ENCODE assay signal across 8 cellular contexts in genomic region chr14:23034498-23035302, GRCh38. TPM values are rescaled to one million over a fixed set of nuclear protein-coding genes. Genes with fewer than 3 reads are reported as not detected.
A peak's percentile ranks its signal among the peaks of the same experiment; 100 is the strongest.
DNase-seq lines count a peak whose midpoint lies in the region; ATAC-seq, FAIRE-seq and TF ChIP-seq lines count a peak whose summit lies in the region.

Gene PSMB5 (minus strand): TSS chr14:23034900. CDS start chr14:23034881, 19 bp downstream.

- 0 to 1% methylated on average over 30 to 35 of the region's 36 CpGs for WGBS in lower leg skin, 2 donors

- FAIRE-seq in A204.1 (lab: Jason Lieb, UNC): peak; percentile 83

- DNase-seq in activated CD4-positive, CD25-positive, alpha-beta regulatory T cell treated with anti-CD3 and anti-CD28 coated beads, Interleukin-2, amount 50 U/mL, for 72 hours: peak; percentile 78
- peak; percentile 91 to 96 for DNase-seq in lower leg skin (ENCODE audit: low spot score in 2 of 2)
- peak; percentile 71 to 86 (median 84) for DNase-seq in stimulated activated CD4-positive, alpha-beta T cell treated with anti-CD3 and anti-CD28 coated beads, TNF-alpha, amount 100 ng/mL, for 24 hours (ENCODE audit: low read depth in 3 of 3)
- DNase-seq in nucleus accumbens (lab: John Stamatoyannopoulos, UW): no peak

- no peak for TF ChIP-seq CTCF in lower leg skin (IDR thresholded peaks at IDR 0.05)

- peak; percentile 94 for ATAC-seq in HG03439 (IDR thresholded peaks at IDR 0.05; ENCODE audit: unreplicated experiment)

- H3K4me1 Mint-ChIP-seq in dendritic cell treated with granulocyte-macrophage colony-stimulating factor and Interleukin-4, amounts not matched to agents 40 ng/mL and 50 ng/mL, for 4 days (ENCODE audit: low read depth): peaks cover 25% of the 10 kb centered on the region

- H3K27ac Mint-ChIP-seq in dendritic cell treated with granulocyte-macrophage colony-stimulating factor and Interleukin-4, amounts not matched to agents 40 ng/mL and 50 ng/mL, for 4 days: peak within 1 kb of the TSS; percentile 95

- H3K27me3 Mint-ChIP-seq in dendritic cell treated with granulocyte-macrophage colony-stimulating factor and Interleukin-4, amounts not matched to agents 40 ng/mL and 50 ng/mL, for 4 days: no peaks in the 10 kb centered on the region

- H3K9me3 Mint-ChIP-seq in dendritic cell treated with granulocyte-macrophage colony-stimulating factor and Interleukin-4, amounts not matched to agents 40 ng/mL and 50 ng/mL, for 4 days: no peaks in the 10 kb centered on the region

- H3K36me3 Mint-ChIP-seq in dendritic cell treated with granulocyte-macrophage colony-stimulating factor and Interleukin-4, amounts not matched to agents 40 ng/mL and 50 ng/mL, for 4 days (ENCODE audit: low read depth): peaks cover 50% of the 10 kb centered on the region

- intact Hi-C loops in dendritic cell treated with granulocyte-macrophage colony-stimulating factor and Interleukin-4, amounts not matched to agents 40 ng/mL and 50 ng/mL, for 4 days (cut with micrococcal nuclease): loop anchor here (1.0 kb wide), 1 partner anchor 27 kb away; no protein-coding TSS in a partner anchor
- intact Hi-C loops in lower leg skin (cut with DNase I; ENCODE audit: low total_unique reads): no loop called here

- TF ChIP-seq POLR2A in GM19099 (IDR thresholded peaks at IDR 0.05; ENCODE audit: extremely low read depth, insufficient read length, low read depth) (peak; percentile 77), lower leg skin (IDR thresholded peaks at IDR 0.05) (no peak)

- H3K4me3 ChIP-seq in lower leg skin (ENCODE audit: low read depth, poor library complexity, severe bottlenecking): peak within 1 kb of the TSS; percentile 88

- H3K4me3 Mint-ChIP-seq in dendritic cell treated with granulocyte-macrophage colony-stimulating factor and Interleukin-4, amounts not matched to agents 40 ng/mL and 50 ng/mL, for 4 days: peak within 1 kb of the TSS; percentile 95

RNA-seq across cellular contexts. Expression of gene PSMB5, which starts in this region (rescaled TPM):
- 100 to 1,000 TPM in 2 of 4 donors, 10 to 100 TPM in 2; 70.6 to 148 (median 116) TPM for total RNA-seq in lower leg skin

Comparison
In these comparisons a context has a peak if more than half of its experiments do, and no peak if none do; other contexts are left out.
1. DNase-seq: peak in activated CD4-positive, CD25-positive, alpha-beta regulatory T cell treated with anti-CD3 and anti-CD28 coated beads, Interleukin-2, amount 50 U/mL, for 72 hours (single experiment), lower leg skin (2 of 2) and stimulated activated CD4-positive, alpha-beta T cell treated with anti-CD3 and anti-CD28 coated beads, TNF-alpha, amount 100 ng/mL, for 24 hours (3 of 3); none in nucleus accumbens (0 of 56).